8 cellular contexts compared by ENCODE assay signal in the genomic region with DNA sequence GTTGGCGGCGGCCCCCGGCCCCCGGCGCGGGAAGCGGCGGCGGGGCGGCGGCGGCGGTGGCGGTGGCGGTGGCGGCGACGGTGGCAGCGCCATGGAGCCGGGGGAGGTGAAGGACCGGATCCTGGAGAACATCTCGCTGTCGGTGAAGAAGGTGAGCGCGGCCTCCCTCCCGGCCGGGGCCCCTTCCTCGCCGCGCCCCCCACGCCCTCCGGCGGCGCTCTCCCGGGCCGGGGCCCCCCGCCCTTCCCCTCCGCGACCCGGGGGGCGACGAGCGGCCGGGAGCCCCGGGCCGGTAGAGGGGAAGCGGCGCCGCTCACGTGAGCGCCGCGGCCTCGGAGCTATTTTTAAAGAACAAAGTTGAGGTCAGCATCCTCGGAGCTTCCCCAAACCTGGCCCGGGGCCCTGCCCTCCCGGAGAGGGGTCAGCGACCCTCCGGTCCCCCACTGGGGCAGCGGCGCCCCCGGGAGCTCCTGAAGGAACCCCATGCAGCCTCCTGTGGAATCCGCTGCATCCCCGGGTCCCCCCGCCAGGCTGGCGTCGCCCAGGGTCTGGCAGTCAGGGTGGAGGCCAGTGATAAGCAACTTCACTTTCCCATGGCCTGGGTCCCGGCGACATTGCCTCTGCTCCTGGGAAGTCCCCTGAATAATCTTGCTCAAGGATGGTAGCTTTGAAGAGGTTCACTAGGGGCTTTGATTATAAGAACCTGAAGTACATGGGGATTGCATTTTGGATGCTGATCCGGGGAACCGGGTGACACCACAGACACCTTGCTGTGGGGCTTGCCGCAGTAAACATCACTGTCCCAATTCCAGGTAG. TPM values are rescaled to one million over a fixed set of nuclear protein-coding genes. Genes with fewer than 3 reads are reported as not detected.
A peak's percentile ranks its signal among the peaks of the same experiment; 100 is the strongest.
DNase-seq lines count a peak whose midpoint lies in the region; ATAC-seq and TF ChIP-seq lines count a peak whose summit lies in the region.

No MANE protein-coding gene starts in this region.

- POLR2A ChIA-PET in HCT116 (lab: Charles Lee): no interaction called here

- H2AFZ ChIP-seq in DND-41 (ENCODE audit: low read depth, low read length) (peak overlapping the region; percentile 66), HCT116 (ENCODE audit: low read depth, low read length, poor library complexity, severe bottlenecking) (no peak overlapping the region)

- no TSS peak for BruUV-seq in HCT116 (replicated peaks; lab: Mats Ljungman, UMichigan)

- TF ChIP-seq CTCF in DND-41 (IDR thresholded peaks at IDR 0.05; ENCODE audit: borderline replicate concordance, extremely low read depth, low read length, poor library complexity, severe bottlenecking) (no peak), HCT116 (IDR thresholded peaks at IDR 0.05 in 2 of 3, conservative IDR thresholded peaks at IDR 0.05 in 1 of 3; ENCODE audit: borderline replicate concordance in 1 of 3, insufficient read depth in 1 of 3, low read depth in 2 of 3, low read length in 2 of 3) (no peak)

- no peak for TF ChIP-seq POLR2A in HCT116 (IDR thresholded peaks at IDR 0.05; ENCODE audit: borderline replicate concordance, extremely low read depth, insufficient read depth, insufficient read length)

- ATAC-seq in DND-41 (ENCODE audit: insufficient read depth, low read depth) (peak; percentile 69), HCT116 (peak; percentile 67), HG02938 (IDR thresholded peaks at IDR 0.05; ENCODE audit: unreplicated experiment) (no peak)

- H3K4me3 ChIP-seq in DND-41 (ENCODE audit: low read depth in 1 of 2, low read length in 2 of 2) (peak overlapping the region; percentile 44 to 62), HCT116 (replicated peaks in 1 of 2; ENCODE audit: low read depth in 1 of 2, low read length in 2 of 2) (peak overlapping the region; percentile 76 to 87), SJCRH30 (peak overlapping the region; percentile 69), iPS-11a (ENCODE audit: low read depth, low read length) (peak overlapping the region; percentile 55), skeletal muscle tissue (ENCODE audit: low read length in 3 of 3) (peak overlapping the region; percentile 85 to 87 (median 87))

- H3K27ac ChIP-seq in DND-41 (ENCODE audit: low read length): peak overlapping the region; percentile 34; the same call in 1 of the 2 replicates
- peak overlapping the region; percentile 66 for H3K27ac ChIP-seq in HCT116 (ENCODE audit: low read depth, low read length)
- H3K27ac ChIP-seq in SJCRH30: peak overlapping the region; percentile 28; the same call in 1 of the 2 replicates
- peak overlapping the region; percentile 91 for H3K27ac ChIP-seq in skeletal muscle tissue (ENCODE audit: low read depth, low read length)

- RAD21 ChIA-PET in HCT116 (lab: Charles Lee; ENCODE audit: low non-redundant PET in 1 of 2, low total read pairs in 2 of 2, uncharacterized antibody in 2 of 2, unreplicated experiment in 2 of 2): no interaction called here

- peaks cover 2% of the 10 kb centered on the region; the same call in 1 of the 2 replicates for H4K20me1 ChIP-seq in DND-41 (ENCODE audit: insufficient read depth, low read length)
- H4K20me1 ChIP-seq in HCT116 (ENCODE audit: insufficient read depth): no peaks in the 10 kb centered on the region

- H3K4me2 ChIP-seq in DND-41 (ENCODE audit: insufficient read depth, low read length) (peak overlapping the region; percentile 77), HCT116 (ENCODE audit: low read length) (peak overlapping the region; percentile 96)

- no peak for TF ChIP-seq RAD21 in HCT116 (IDR thresholded peaks at IDR 0.05; ENCODE audit: low read depth)

- H3K9ac ChIP-seq in DND-41 (ENCODE audit: low read depth, low read length) (peak overlapping the region; percentile 95), HCT116 (ENCODE audit: low read length) (peak overlapping the region; percentile 79), skeletal muscle tissue (ENCODE audit: low read depth in 1 of 3, low read length in 3 of 3) (peak overlapping the region; percentile 91 to 98 (median 91))

- H3K79me2 ChIP-seq in DND-41 (ENCODE audit: insufficient read depth, low read length) (peaks cover 55% of the 10 kb centered on the region), HCT116 (ENCODE audit: insufficient read depth, low read length) (peaks cover 46% of the 10 kb centered on the region)

- intact Hi-C loops in HCT116 (cut with micrococcal nuclease): no loop called here

- no peaks in the 10 kb centered on the region for H3K9me2 ChIP-seq in HCT116 (ENCODE audit: insufficient read depth)

- peaks cover 3% of the 10 kb centered on the region; the same call in 1 of the 2 replicates for H3K36me3 ChIP-seq in DND-41 (ENCODE audit: insufficient read depth, low read length)
- H3K36me3 ChIP-seq in HCT116 (ENCODE audit: control insufficient read depth in 1 of 2, insufficient read depth in 2 of 2, low read length in 2 of 2): no peaks in the 10 kb centered on the region
- peaks cover 5% of the 10 kb centered on the region; the same call in 1 of the 2 replicates for H3K36me3 ChIP-seq in SJCRH30
- H3K36me3 ChIP-seq in skeletal muscle tissue (ENCODE audit: control insufficient read depth in 3 of 3, insufficient read depth in 3 of 3, low read length in 3 of 3): no peaks in the 10 kb centered on the region

- H3K9me3 ChIP-seq in DND-41 (ENCODE audit: insufficient read depth, low read length, severe bottlenecking) (no peaks in the 10 kb centered on the region), HCT116 (ENCODE audit: control insufficient read depth in 1 of 2, insufficient read depth in 1 of 2, low read depth in 1 of 2, low read length in 2 of 2) (no peaks in the 10 kb centered on the region), SJCRH30 (replicated peaks) (no peaks in the 10 kb centered on the region), skeletal muscle tissue (ENCODE audit: control insufficient read depth in 3 of 3, low read length in 3 of 3) (no peaks in the 10 kb centered on the region)

- CTCF ChIA-PET in HCT116 (lab: Charles Lee): no interaction called here

- H3K4me1 ChIP-seq in DND-41 (ENCODE audit: insufficient read depth, low read length) (peaks cover 24% of the 10 kb centered on the region), HCT116 (ENCODE audit: control insufficient read depth in 1 of 2, insufficient read depth in 2 of 2, low read length in 2 of 2) (peaks cover 5 to 43% of the 10 kb centered on the region in 2 experiments; a peak in 3 of 4 replicates), SJCRH30 (no peaks in the 10 kb centered on the region), skeletal muscle tissue (ENCODE audit: control insufficient read depth in 3 of 3, insufficient read depth in 3 of 3, low read length in 3 of 3) (peaks cover 23 to 44% (median 29%) of the 10 kb centered on the region in 3 donors)

- H3K27me3 ChIP-seq in DND-41 (ENCODE audit: insufficient read depth, low read length, poor library complexity): no peaks in the 10 kb centered on the region
- no peaks in the 10 kb centered on the region for H3K27me3 ChIP-seq in HCT116 (ENCODE audit: insufficient read depth, low read length)
- no peaks in the 10 kb centered on the region for H3K27me3 ChIP-seq in SJCRH30
- H3K27me3 ChIP-seq in skeletal muscle tissue (ENCODE audit: control insufficient read depth in 3 of 3, insufficient read depth in 3 of 3, low read length in 3 of 3): no peaks in the 10 kb centered on the region

- peak; percentile 42 for DNase-seq in DND-41
- no peak for DNase-seq in HCT116 (ENCODE audit: low read depth, low spot score)
- peak; percentile 55 to 64 for DNase-seq in SJCRH30
- peak; percentile 57 for DNase-seq in astrocyte of the hippocampus (ENCODE audit: low read depth, low spot score)
- DNase-seq in NCI-H2196 (lab: John Stamatoyannopoulos, UW; ENCODE audit: unreplicated experiment): no peak

TF ChIP-seq in HCT116, 20 proteins besides CTCF, POLR2A, EP300 and RAD21:
- TF ChIP-seq POLR2AphosphoS5 (IDR thresholded peaks at IDR 0.05; ENCODE audit: low read depth, low read length): no peak
- TF ChIP-seq ZFX (IDR thresholded peaks at IDR 0.05): peak; percentile 63

RNA-seq across cellular contexts. Expression of a gene that starts 0.6 kb away (rescaled TPM):
- total RNA-seq in HCT116 (2021; ENCODE audit: unreplicated experiment) (38.5 TPM), skeletal muscle tissue (36.0 TPM)
- 43.1 and 49.7 TPM in 2 replicates for polyA plus RNA-seq in HCT116 (2012)
- 33.6 and 36.2 TPM in 2 replicates for total RNA-seq in SJCRH30 (2014; rRNA removed; shearing (Covaris generic))

RNA-seq across cellular contexts. Expression of a gene that starts 51.4 kb away (rescaled TPM):
- total RNA-seq in HCT116 (2021; ENCODE audit: unreplicated experiment) (0.59 TPM), skeletal muscle tissue (1.6 TPM)
- 0.32 and 0.38 TPM in 2 replicates for polyA plus RNA-seq in HCT116 (2012)
- total RNA-seq in SJCRH30 (2014; rRNA removed; shearing (Covaris generic)): 2.8 and 3.5 TPM in 2 replicates

RNA-seq across cellular contexts. Expression of a gene that starts 57.6 kb away (rescaled TPM):
- not detected for total RNA-seq in HCT116 (2021; ENCODE audit: unreplicated experiment)
- not detected in 2 replicates for polyA plus RNA-seq in HCT116 (2012)
- total RNA-seq in SJCRH30 (2014; rRNA removed; shearing (Covaris generic)): not detected in 2 replicates
- not detected for total RNA-seq in skeletal muscle tissue

Comparison
In these comparisons a context has a peak if more than half of its experiments do, and no peak if none do; other contexts are left out.
1. DNase-seq: peak in DND-41 (single experiment), SJCRH30 (2 of 2) and astrocyte of the hippocampus (single experiment); none in HCT116 (single experiment) and NCI-H2196 (single experiment).
2. H3K27ac ChIP-seq: peak in every context shown above with its lines; median percentile 91 in skeletal muscle tissue; 66 in HCT116; 34 in DND-41; 28 in SJCRH30.
3. Peak in every context shown above with its lines, with median percentiles within 50 percentile points of each other: H3K4me3 ChIP-seq and H3K9ac ChIP-seq.